Comparison of ENCODE assay signal across 8 cellular contexts in genomic region chr1:64505944-64506658, GRCh38. TPM values are rescaled to one million over a fixed set of nuclear protein-coding genes. Genes with fewer than 3 reads are reported as not detected.
A peak's percentile ranks its signal among the peaks of the same experiment; 100 is the strongest.
DNase-seq lines count a peak whose midpoint lies in the region; ATAC-seq and TF ChIP-seq lines count a peak whose summit lies in the region.

No MANE protein-coding gene starts in this region.

- H3K4me2 ChIP-seq in smooth muscle cell, result peak overlapping the region; percentile 83

- H2AFZ ChIP-seq in smooth muscle cell (ENCODE audit: low read depth), result no peak overlapping the region

- H3K36me3 Mint-ChIP-seq in activated naive CD4-positive, alpha-beta T cell treated with anti-CD3 and anti-CD28 coated beads, Interleukin-2, amount 50 U/mL, for 72 hours, result no peaks in the 10 kb centered on the region

- peaks cover 0 to 33% of the 10 kb centered on the region in 2 donors for H3K4me1 ChIP-seq in right atrium auricular region
- H3K4me1 ChIP-seq in smooth muscle cell (ENCODE audit: low read depth), result peaks cover 63% of the 10 kb centered on the region

- H3K36me3 ChIP-seq in right atrium auricular region (no peaks in the 10 kb centered on the region), smooth muscle cell (ENCODE audit: low read depth) (no peaks in the 10 kb centered on the region)

- H3K9me3 ChIP-seq in right atrium auricular region (no peaks in the 10 kb centered on the region), smooth muscle cell (replicated peaks; ENCODE audit: low read depth) (no peaks in the 10 kb centered on the region)

- peak; percentile 54 for DNase-seq in DMS 273 (lab: John Stamatoyannopoulos, UW; ENCODE audit: unreplicated experiment)
- peak; percentile 65 for DNase-seq in NCI-H2196 (lab: John Stamatoyannopoulos, UW; ENCODE audit: unreplicated experiment)
- peak in 1 of 2 donors; percentile 33 for DNase-seq in activated naive CD4-positive, alpha-beta T cell treated with anti-CD3 and anti-CD28 coated beads, Interleukin-2, amount 50 U/mL, for 72 hours (ENCODE audit: low spot score in 2 of 2)
- no peak for DNase-seq in right atrium auricular region (ENCODE audit: low spot score)
- DNase-seq in smooth muscle cell (lab: John Stamatoyannopoulos, UW; ENCODE audit: unreplicated experiment), result no peak
- DNase-seq in AML-193 (lab: John Stamatoyannopoulos, UW), result no peak
- no peak for DNase-seq in inferior parietal cortex (ENCODE audit: extremely low spot score)

- WGBS in smooth muscle cell (ENCODE audit: low lambda C conversion rate), result 27% methylated on average over 15 of the region's 15 CpGs

- TF ChIP-seq CTCF in right atrium auricular region (IDR thresholded peaks at IDR 0.05), result no peak
- TF ChIP-seq CTCF in smooth muscle cell (IDR thresholded peaks at IDR 0.05; ENCODE audit: borderline replicate concordance, insufficient read depth, poor library complexity, severe bottlenecking), result no peak

- ATAC-seq in activated naive CD4-positive, alpha-beta T cell treated with anti-CD3 and anti-CD28 coated beads, Interleukin-2, amount 50 U/mL, for 72 hours, result peak; percentile 81 to 84
- no peak for ATAC-seq in GM18517 (IDR thresholded peaks at IDR 0.05; ENCODE audit: unreplicated experiment)

- H4K20me1 ChIP-seq in smooth muscle cell (ENCODE audit: low read depth), result no peaks in the 10 kb centered on the region

- peak overlapping the region; percentile 58 for H3K9ac ChIP-seq in smooth muscle cell (ENCODE audit: low read depth)

- H3K4me3 ChIP-seq in right atrium auricular region (peak overlapping the region; percentile 44 to 59), smooth muscle cell (peak overlapping the region; percentile 50)

- peak overlapping the region; percentile 61 to 65 for H3K27ac Mint-ChIP-seq in activated naive CD4-positive, alpha-beta T cell treated with anti-CD3 and anti-CD28 coated beads, Interleukin-2, amount 50 U/mL, for 72 hours

- H3K9me3 Mint-ChIP-seq in activated naive CD4-positive, alpha-beta T cell treated with anti-CD3 and anti-CD28 coated beads, Interleukin-2, amount 50 U/mL, for 72 hours, result no peaks in the 10 kb centered on the region

- H3K27me3 ChIP-seq in right atrium auricular region (no peaks in the 10 kb centered on the region), smooth muscle cell (ENCODE audit: low read depth) (no peaks in the 10 kb centered on the region)

- H3K27ac ChIP-seq in right atrium auricular region (peak overlapping the region in 1 of 2 donors; percentile 39), smooth muscle cell (ENCODE audit: low read depth) (peak overlapping the region; percentile 61)

- H3K79me2 ChIP-seq in smooth muscle cell (ENCODE audit: low read depth), result peaks cover 17% of the 10 kb centered on the region

- peaks cover 7% of the 10 kb centered on the region for H3F3A ChIP-seq in smooth muscle cell (ENCODE audit: low read depth)

RNA-seq across cellular contexts. Expression of gene CACHD1, which starts 36.2 kb away (rescaled TPM):
- 1 to 10 TPM; 1.1 to 1.6 TPM for total RNA-seq in activated naive CD4-positive, alpha-beta T cell treated with anti-CD3 and anti-CD28 coated beads, Interleukin-2, amount 50 U/mL, for 72 hours
- total RNA-seq in right atrium auricular region, result 1 to 10 TPM; 3.1 to 8.5 TPM
- total RNA-seq in smooth muscle cell, result 19.2 and 20.8 TPM in 2 replicates
- polyA plus RNA-seq in smooth muscle cell, result 12.8 and 12.9 TPM in 2 replicates

Comparison
In these comparisons a context has a peak if more than half of its experiments do, and no peak if none do; other contexts are left out.
1. DNase-seq: peak in DMS 273 (single experiment) and NCI-H2196 (single experiment); none in right atrium auricular region (single experiment), smooth muscle cell (single experiment), AML-193 (0 of 2) and inferior parietal cortex (single experiment).